9 cellular contexts compared by ENCODE assay signal in the genomic region with DNA sequence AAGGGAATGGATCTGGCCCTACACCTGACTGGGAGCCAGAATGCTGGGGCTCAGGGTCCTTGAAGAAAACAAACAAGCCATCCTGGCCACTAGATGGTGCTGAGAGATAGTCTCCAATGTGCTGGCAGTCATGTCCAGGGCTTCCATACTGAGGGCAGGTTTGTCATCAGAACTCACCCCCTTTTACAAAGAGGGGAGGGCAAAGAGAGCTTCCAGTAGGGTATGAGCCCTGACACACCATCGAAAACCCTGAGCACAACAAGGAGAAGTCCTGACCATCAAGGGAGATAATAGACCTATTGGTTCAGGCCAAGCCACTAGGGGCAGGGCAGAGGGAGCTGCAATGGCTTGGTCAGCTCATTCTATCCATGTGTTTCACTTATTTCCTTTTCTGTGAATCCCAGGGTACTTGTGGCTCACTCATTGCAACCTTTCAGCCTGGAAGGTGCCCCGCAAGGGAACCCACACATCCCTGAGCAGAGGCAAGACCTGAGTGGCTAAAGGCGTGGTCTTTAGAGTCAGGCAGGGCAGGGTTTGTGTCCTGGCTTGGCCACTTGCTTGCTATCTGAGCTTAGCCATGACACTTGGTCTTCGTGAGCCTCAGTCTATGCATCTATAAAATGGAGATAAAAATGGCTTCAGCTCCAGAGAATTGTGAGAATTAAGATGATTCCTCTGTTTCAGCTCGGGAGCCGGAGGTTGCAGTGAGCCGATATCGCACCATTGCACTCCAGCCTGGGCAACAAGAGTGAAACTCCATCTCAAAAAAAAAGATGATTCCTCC. TPM values are rescaled to one million over a fixed set of nuclear protein-coding genes. Genes with fewer than 3 reads are reported as not detected.
DNase-seq lines count a peak whose midpoint lies in the region; FAIRE-seq and TF ChIP-seq lines count a peak whose summit lies in the region.
"Had no signal": no experiment of that assay in that cellular context is flagged by ENCODE, and none has a peak within 500 bp of the region (broad histone marks: within the 10 kb centered on the region; RNA-seq: fewer than 3 reads in every experiment).

No MANE protein-coding gene starts in this region.

- peak overlapping the region; percentile 48 for H2AFZ ChIP-seq in keratinocyte (ENCODE audit: control insufficient read depth, low read length)

- TF ChIP-seq CTCF in bronchial epithelial cell (IDR thresholded peaks at IDR 0.05; ENCODE audit: insufficient read depth, low read length, severe bottlenecking) (peak; percentile 70), keratinocyte (optimal IDR thresholded peaks at IDR 0.05 in 1 of 3, IDR thresholded peaks at IDR 0.05 in 1 of 3, conservative IDR thresholded peaks at IDR 0.05 in 1 of 3; ENCODE audit: extremely low read depth in 1 of 3, insufficient read depth in 2 of 3, low read length in 3 of 3) (peak; percentile 74 to 79 (median 76))

- no peaks in the 10 kb centered on the region for H3K27me3 ChIP-seq in SJCRH30
- H3K27me3 ChIP-seq in bronchial epithelial cell (ENCODE audit: control insufficient read depth, insufficient read depth, low read length): no peaks in the 10 kb centered on the region
- peaks cover 3% of the 10 kb centered on the region for H3K27me3 ChIP-seq in keratinocyte (ENCODE audit: control insufficient read depth, extremely low read depth, insufficient read depth, low read length)

- H3K27ac Mint-ChIP-seq in activated T-cell treated with anti-CD3 and anti-CD28 coated beads, Interleukin-2, amount 50 U/mL, for 24 hours: no peak overlapping the region

- H3K4me3 Mint-ChIP-seq in activated T-cell treated with anti-CD3 and anti-CD28 coated beads, Interleukin-2, amount 50 U/mL, for 24 hours: no peak overlapping the region

- H3K9me3 ChIP-seq in SJCRH30 (replicated peaks) (no peaks in the 10 kb centered on the region), keratinocyte (ENCODE audit: control insufficient read depth, low read depth, low read length) (no peaks in the 10 kb centered on the region)

- no peaks in the 10 kb centered on the region for H3K36me3 ChIP-seq in SJCRH30
- H3K36me3 ChIP-seq in bronchial epithelial cell (ENCODE audit: control insufficient read depth, insufficient read depth, low read length): no peaks in the 10 kb centered on the region
- H3K36me3 ChIP-seq in keratinocyte (ENCODE audit: control insufficient read depth in 2 of 2, extremely low read depth in 1 of 2, insufficient read depth in 2 of 2, low read length in 2 of 2): no peaks in the 10 kb centered on the region

- FAIRE-seq in bronchial epithelial cell (lab: Jason Lieb, UNC) (peak; percentile 72), keratinocyte (lab: Jason Lieb, UNC) (peak; percentile 91)

- no peaks in the 10 kb centered on the region for H3K4me1 Mint-ChIP-seq in activated T-cell treated with anti-CD3 and anti-CD28 coated beads, Interleukin-2, amount 50 U/mL, for 24 hours (ENCODE audit: low read depth)

- H3K27ac ChIP-seq in SJCRH30 (no peak overlapping the region), keratinocyte (ENCODE audit: control insufficient read depth, insufficient read depth, low read length) (no peak overlapping the region)
- H3K27ac ChIP-seq: epithelial cell of prostate had no signal

- peak; percentile 13 for DNase-seq in activated T-cell treated with anti-CD3 and anti-CD28 coated beads for 4 hours
- DNase-seq in activated T-cell treated with anti-CD3 and anti-CD28 coated beads, Interleukin-2, amount 50 U/mL, for 24 hours: no peak
- DNase-seq in LoVo (ENCODE audit: low spot score): peak; percentile 44
- peak; percentile 39 to 71 for DNase-seq in SJCRH30
- peak; percentile 63 for DNase-seq in bronchial epithelial cell (ENCODE audit: low read depth)
- DNase-seq in keratinocyte (ENCODE audit: low read depth, low spot score): peak; percentile 23
- peak; percentile 49 for DNase-seq in stimulated activated CD8-positive, alpha-beta memory T cell treated with anti-CD3 and anti-CD28 coated beads, Interleukin-4, amount 100 ng/mL, for 48 hours
- DNase-seq in GOT3 (lab: John Stamatoyannopoulos, UW): no peak

- dilution Hi-C loops in keratinocyte (cut with MboI; ENCODE audit: extremely low pct_ligation_motif_present, low sequenced_read_pairs): no loop called here

- H3K36me3 Mint-ChIP-seq in activated T-cell treated with anti-CD3 and anti-CD28 coated beads, Interleukin-2, amount 50 U/mL, for 24 hours (ENCODE audit: low read depth): no peaks in the 10 kb centered on the region

- no peaks in the 10 kb centered on the region for H3K79me2 ChIP-seq in keratinocyte (ENCODE audit: control insufficient read depth, insufficient read depth, low read length)

- H4K20me1 ChIP-seq in keratinocyte (ENCODE audit: control insufficient read depth, extremely low read depth, insufficient read depth, low read length): no peaks in the 10 kb centered on the region

- H3K9me3 Mint-ChIP-seq in activated T-cell treated with anti-CD3 and anti-CD28 coated beads, Interleukin-2, amount 50 U/mL, for 24 hours: no peaks in the 10 kb centered on the region

- no peak overlapping the region for H3K9ac ChIP-seq in keratinocyte (ENCODE audit: control insufficient read depth, extremely low read depth, insufficient read depth, low read length)

- no peaks in the 10 kb centered on the region for H3K4me1 ChIP-seq in SJCRH30
- H3K4me1 ChIP-seq in keratinocyte (ENCODE audit: control insufficient read depth, extremely low read depth, insufficient read depth, low read length): no peaks in the 10 kb centered on the region

- H3K27me3 Mint-ChIP-seq in activated T-cell treated with anti-CD3 and anti-CD28 coated beads, Interleukin-2, amount 50 U/mL, for 24 hours: peaks cover 29% of the 10 kb centered on the region

- no peak overlapping the region for H3K4me2 ChIP-seq in keratinocyte (ENCODE audit: control insufficient read depth, extremely low read depth, insufficient read depth, low read depth, low read length)

- H3K9me1 ChIP-seq in keratinocyte (ENCODE audit: control insufficient read depth, extremely low read depth, insufficient read depth, low read length): no peaks in the 10 kb centered on the region

- no peak overlapping the region for H3K4me3 ChIP-seq in SJCRH30
- H3K4me3 ChIP-seq in bronchial epithelial cell (ENCODE audit: low read depth, low read length): no peak overlapping the region
- no peak overlapping the region for H3K4me3 ChIP-seq in keratinocyte (ENCODE audit: control insufficient read depth in 2 of 3, extremely low read depth in 1 of 3, insufficient read depth in 2 of 3, low read depth in 1 of 3, low read length in 3 of 3)

RNA-seq across cellular contexts. Expression of a gene that starts 6.2 kb away (rescaled TPM):
- total RNA-seq in SJCRH30 (2014; rRNA removed; shearing (Covaris generic)): 0.30 and 0.75 TPM in 2 replicates
- 4.4 and 4.7 TPM in 2 replicates for total RNA-seq in bronchial epithelial cell
- polyA plus RNA-seq in keratinocyte: 2.6 to 4.4 TPM (median 2.9 TPM) in 3 replicates
- polyA plus RNA-seq in keratinocyte (2011; ENCODE audit: low read depth): 3.1 TPM
- polyA plus RNA-seq in keratinocyte (2011; cell fraction: cytosol; rRNA removed): 0.75 and 1.4 TPM in 2 replicates
- polyA plus RNA-seq in keratinocyte (2011; cell fraction: nucleus; rRNA removed): 13.4 and 16.7 TPM in 2 replicates
- polyA plus RNA-seq in keratinocyte (2012; ENCODE audit: low replicate concordance): 1.6 and 5.2 TPM in 2 replicates
- 2.7 to 7.4 TPM (median 4.1 TPM) in 3 replicates for polyA minus RNA-seq in keratinocyte
- not detected for polyA minus RNA-seq in keratinocyte (2011; cell fraction: cytosol; rRNA and poly(A)+ RNA removed)
- 6.0 and 6.5 TPM in 2 replicates for polyA minus RNA-seq in keratinocyte (2011; cell fraction: nucleus; rRNA and poly(A)+ RNA removed)

RNA-seq across cellular contexts. Expression of a gene that starts 38.3 kb away (rescaled TPM):
- not detected in 2 replicates for total RNA-seq in SJCRH30 (2014; rRNA removed; shearing (Covaris generic))
- total RNA-seq in bronchial epithelial cell: 0.26 and 1.2 TPM in 2 replicates
- 1.0 to 1.7 TPM (median 1.5 TPM) in 3 replicates for polyA plus RNA-seq in keratinocyte
- 0.26 TPM for polyA plus RNA-seq in keratinocyte (2011; ENCODE audit: low read depth)
- polyA plus RNA-seq in keratinocyte (2011; cell fraction: cytosol; rRNA removed): 1.5 and 1.9 TPM in 2 replicates
- polyA plus RNA-seq in keratinocyte (2011; cell fraction: nucleus; rRNA removed): 2.3 and 2.5 TPM in 2 replicates
- polyA plus RNA-seq in keratinocyte (2012; ENCODE audit: low replicate concordance): 1.9 and 2.0 TPM in 2 replicates
- 1.9 to 7.4 TPM (median 2.8 TPM) in 3 replicates for polyA minus RNA-seq in keratinocyte
- 3.8 TPM for polyA minus RNA-seq in keratinocyte (2011; cell fraction: cytosol; rRNA and poly(A)+ RNA removed)
- 1.5 and 3.4 TPM in 2 replicates for polyA minus RNA-seq in keratinocyte (2011; cell fraction: nucleus; rRNA and poly(A)+ RNA removed)

Comparison
In these comparisons a context has a peak if more than half of its experiments do, and no peak if none do; other contexts are left out.
1. DNase-seq: peak in activated T-cell treated with anti-CD3 and anti-CD28 coated beads for 4 hours (single experiment), LoVo (single experiment), SJCRH30 (2 of 2), bronchial epithelial cell (single experiment), keratinocyte (single experiment) and stimulated activated CD8-positive, alpha-beta memory T cell treated with anti-CD3 and anti-CD28 coated beads, Interleukin-4, amount 100 ng/mL, for 48 hours (single experiment); none in activated T-cell treated with anti-CD3 and anti-CD28 coated beads, Interleukin-2, amount 50 U/mL, for 24 hours (single experiment) and GOT3 (single experiment).